Comparison of ENCODE assay signal across 1 cellular context in the genomic region with DNA sequence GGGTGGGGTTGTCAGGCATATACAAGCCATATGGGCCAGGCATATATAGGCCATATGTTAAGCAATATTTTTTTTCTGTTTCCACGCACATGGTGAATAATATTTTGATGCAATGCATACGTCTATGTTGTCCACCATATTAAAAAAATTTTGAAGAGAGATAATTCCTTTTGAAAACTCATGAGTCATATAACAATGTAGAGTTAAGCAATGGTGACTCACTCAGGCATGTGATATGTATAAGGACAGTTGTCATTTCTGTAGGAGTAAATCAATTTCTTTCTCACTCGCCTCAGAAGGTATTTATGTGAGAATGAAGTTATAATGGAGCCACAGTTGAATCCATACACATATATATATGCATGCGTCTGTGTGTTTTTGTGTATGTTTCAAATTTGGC.
TF ChIP-seq lines count a peak whose summit lies in the region.

No MANE protein-coding gene starts in this region.

TF ChIP-seq in IMR-90, 13 proteins besides CTCF, POLR2A, EP300 and RAD21:
- no peak for TF ChIP-seq CHD1 (IDR thresholded peaks at IDR 0.05; ENCODE audit: low read depth, low read length)
- no peak for TF ChIP-seq MAZ (IDR thresholded peaks at IDR 0.05; ENCODE audit: borderline replicate concordance, low read depth, low read length)
- TF ChIP-seq CEBPB (IDR thresholded peaks at IDR 0.05; ENCODE audit: low read depth, low read length) = peak; percentile 72
- peak; percentile 75 for TF ChIP-seq FOS (IDR thresholded peaks at IDR 0.05; ENCODE audit: low read depth, low read length)
- no peak for TF ChIP-seq BHLHE40 (IDR thresholded peaks at IDR 0.05; ENCODE audit: low read depth, low read length)
- no peak for TF ChIP-seq RCOR1 (IDR thresholded peaks at IDR 0.05; ENCODE audit: insufficient replicate concordance, low read length)
